ENCODE assay signal across 20 cellular contexts in the genomic region with DNA sequence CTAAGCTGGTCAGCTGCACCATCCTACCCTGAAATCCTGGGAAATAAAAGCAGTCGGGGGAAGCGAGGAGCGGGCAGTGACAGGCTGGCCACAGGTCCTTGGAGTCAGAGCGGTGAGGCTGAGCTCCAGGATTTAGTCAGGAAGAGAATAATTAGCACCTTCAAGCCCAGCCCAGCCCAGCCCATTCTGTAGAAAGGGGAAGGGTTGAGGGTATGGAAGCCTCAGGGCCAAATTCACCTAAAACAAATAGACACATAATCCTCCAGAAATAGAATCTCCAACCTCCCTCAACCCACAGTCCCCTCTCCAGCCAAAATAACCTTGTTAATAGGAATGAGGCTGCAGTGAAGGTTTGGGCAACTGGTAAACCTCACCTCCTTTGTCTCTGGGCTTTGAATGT.
A peak's percentile ranks its signal among the peaks of the same experiment; 100 is the strongest.
DNase-seq lines count a peak whose midpoint lies in the region; ATAC-seq and TF ChIP-seq lines count a peak whose summit lies in the region.
"Had no signal": no experiment of that assay in that cellular context is flagged by ENCODE, and none has a peak within 500 bp of the region (broad histone marks: within the 10 kb centered on the region; RNA-seq: fewer than 3 reads in every experiment).

No MANE protein-coding gene starts in this region.

- ATAC-seq in Right ventricle myocardium inferior (no peak), foreskin keratinocyte (peak; percentile 1), HG02852 (IDR thresholded peaks at IDR 0.05; ENCODE audit: unreplicated experiment) (no peak)
- ATAC-seq: activated CD4-positive, alpha-beta T cell treated with anti-CD3 and anti-CD28 coated beads for 36 hours; activated CD8-positive, alpha-beta memory T cell treated with anti-CD3 and anti-CD28 coated beads, Interleukin-2, amount 10 ng/mL, durations not matched to agents 7 days and 5 days; activated naive CD8-positive, alpha-beta T cell treated with anti-CD3 and anti-CD28 coated beads, Interleukin-2, amount 50 U/mL, for 24 hours; activated T-helper 17 cell treated with anti-CD3 and anti-CD28 coated beads, Interleukin-2, amount 50 U/mL, for 72 hours had no signal

- H3K9me3 ChIP-seq in cardiac muscle cell (ENCODE audit: low read depth) = no peaks in the 10 kb centered on the region
- H3K9me3 ChIP-seq in ascending aorta = no peaks in the 10 kb centered on the region
- no peaks in the 10 kb centered on the region for H3K9me3 ChIP-seq in skeletal muscle satellite cell (replicated peaks; ENCODE audit: low read length)

- no peaks in the 10 kb centered on the region for H3K36me3 ChIP-seq in cardiac muscle cell
- H3K36me3 ChIP-seq in ascending aorta = no peaks in the 10 kb centered on the region
- H3K36me3 ChIP-seq in skeletal muscle satellite cell (ENCODE audit: insufficient read depth, low read length) = no peaks in the 10 kb centered on the region

- H3K4me3 ChIP-seq in cardiac muscle cell (no peak overlapping the region), ascending aorta (no peak overlapping the region), skeletal muscle satellite cell (ENCODE audit: low read length) (peak overlapping the region; percentile 30)
- H3K4me3 ChIP-seq: PC-9 had no signal

- H3K27me3 ChIP-seq in cardiac muscle cell = no peaks in the 10 kb centered on the region
- H3K27me3 ChIP-seq in ascending aorta = no peaks in the 10 kb centered on the region
- H3K27me3 ChIP-seq in foreskin keratinocyte = no peaks in the 10 kb centered on the region
- H3K27me3 ChIP-seq in skeletal muscle satellite cell (ENCODE audit: control insufficient read depth, insufficient read depth, low read length) = no peaks in the 10 kb centered on the region

- H3K27ac ChIP-seq in cardiac muscle cell (peak overlapping the region; percentile 73), ascending aorta (peak overlapping the region; percentile 55 to 75), foreskin keratinocyte (no peak overlapping the region)
- H3K27ac ChIP-seq: PC-9 had no signal

- peak overlapping the region; percentile 60 for H3K9ac ChIP-seq in skeletal muscle satellite cell (ENCODE audit: low read depth, low read length)

- DNase-seq in cardiac muscle cell (ENCODE audit: low read depth in 1 of 2, low spot score in 1 of 2) (no peak), Right ventricle myocardium inferior (ENCODE audit: missing footprints) (no peak), ascending aorta (ENCODE audit: low spot score in 2 of 2) (no peak), foreskin keratinocyte (no peak), NCI-H2029 treated with DMSO at 0.1 percent for 48 hours (lab: John Stamatoyannopoulos, UW) (no peak), iPS-NIHi11 (ENCODE audit: low spot score) (no peak)
- DNase-seq: activated CD8-positive, alpha-beta memory T cell treated with anti-CD3 and anti-CD28 coated beads, Interleukin-2, amount 10 ng/mL, durations not matched to agents 7 days and 5 days; activated naive CD8-positive, alpha-beta T cell treated with anti-CD3 and anti-CD28 coated beads, Interleukin-2, amount 50 U/mL, for 24 hours; DMS153; hippocampal formation; kidney; NCI-H1417; NCI-H748 treated with DMSO at 0.1 percent for 48 hours; PC-9; stimulated activated naive B cell treated with anti-CD40 and anti-IgM and Interleukin-4, amounts not matched to agents 10 μg/mL and 1 μg/mL and 100 μg/mL, for 72 hours; T1000 had no signal

- H3K4me1 ChIP-seq in cardiac muscle cell (ENCODE audit: low read depth) = peaks cover 23% of the 10 kb centered on the region
- H3K4me1 ChIP-seq in ascending aorta = peaks cover 3 to 23% of the 10 kb centered on the region in 2 donors
- peaks cover 14% of the 10 kb centered on the region for H3K4me1 ChIP-seq in foreskin keratinocyte
- H3K4me1 ChIP-seq in skeletal muscle satellite cell (ENCODE audit: control insufficient read depth, insufficient read depth, low read length) = peaks cover 26% of the 10 kb centered on the region

- H3K4me2 ChIP-seq in skeletal muscle satellite cell (ENCODE audit: low read length) = peak overlapping the region; percentile 59
- H3K4me2 ChIP-seq: PC-9 had no signal

- TF ChIP-seq CTCF in cardiac muscle cell (IDR thresholded peaks at IDR 0.05; ENCODE audit: low read depth, low read length) (no peak), ascending aorta (IDR thresholded peaks at IDR 0.05) (no peak), foreskin keratinocyte (conservative IDR thresholded peaks at IDR 0.05) (no peak)

- intact Hi-C loops in Right ventricle myocardium inferior (cut with DNase I) (loop anchor here (5.0 kb wide), 1 partner anchor 58 kb away; no protein-coding TSS in a partner anchor), ascending aorta (cut with DNase I) (loop anchor here (5.0 to 10.0 kb wide), 4 partner anchors 158 to 348 kb away; no protein-coding TSS in a partner anchor)
